In the genomic region with DNA sequence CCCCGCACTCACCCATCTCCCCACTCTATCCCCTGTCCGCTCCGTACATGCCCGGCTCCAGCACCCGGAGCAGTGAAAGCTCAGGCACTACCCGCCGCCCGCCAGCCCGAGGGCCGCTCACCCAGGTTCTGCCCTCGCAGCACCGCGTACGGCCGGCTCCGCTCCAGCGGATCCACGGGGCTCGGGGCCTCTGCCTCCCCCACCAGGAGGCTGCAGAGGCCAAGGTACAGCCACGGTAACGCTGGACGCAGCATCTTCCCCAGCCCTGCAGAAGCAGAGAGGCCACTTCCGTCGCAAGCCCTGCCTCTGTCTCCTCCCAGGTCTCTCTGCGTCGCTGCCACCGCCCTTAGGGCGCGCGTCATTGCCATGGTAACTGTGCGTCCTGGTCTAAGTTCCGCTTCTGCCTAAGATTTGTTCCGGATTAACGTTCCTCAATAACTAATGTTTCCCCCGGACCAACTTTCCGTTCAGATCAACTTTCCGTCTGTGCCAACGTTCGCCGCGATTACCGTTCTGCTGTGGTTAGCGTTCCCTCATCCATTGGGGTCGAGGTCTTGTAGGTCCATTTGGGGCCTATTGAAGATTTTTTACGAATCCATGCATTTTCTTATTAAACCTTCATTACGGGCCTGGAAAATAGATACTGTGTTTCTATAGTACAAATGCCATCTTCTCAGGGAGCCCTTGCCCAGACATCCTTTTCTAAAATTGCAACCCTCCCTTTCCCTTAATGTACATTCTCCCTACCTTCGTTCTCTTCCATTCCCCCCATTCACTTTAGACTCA, we compare ENCODE assay signal across 1 cellular context.
A peak's percentile ranks its signal among the peaks of the same experiment; 100 is the strongest.
TF ChIP-seq lines count a peak whose summit lies in the region.

Gene C12orf76 (minus strand): TSS at position 281 of the 786 bp plus-strand sequence. CDS start 27 bp downstream, at position 254.

TF ChIP-seq in HepG2, 621 proteins besides CTCF, POLR2A, EP300 and RAD21 (continued from another document and continues in another):
- TF ChIP-seq, protein P1, sequence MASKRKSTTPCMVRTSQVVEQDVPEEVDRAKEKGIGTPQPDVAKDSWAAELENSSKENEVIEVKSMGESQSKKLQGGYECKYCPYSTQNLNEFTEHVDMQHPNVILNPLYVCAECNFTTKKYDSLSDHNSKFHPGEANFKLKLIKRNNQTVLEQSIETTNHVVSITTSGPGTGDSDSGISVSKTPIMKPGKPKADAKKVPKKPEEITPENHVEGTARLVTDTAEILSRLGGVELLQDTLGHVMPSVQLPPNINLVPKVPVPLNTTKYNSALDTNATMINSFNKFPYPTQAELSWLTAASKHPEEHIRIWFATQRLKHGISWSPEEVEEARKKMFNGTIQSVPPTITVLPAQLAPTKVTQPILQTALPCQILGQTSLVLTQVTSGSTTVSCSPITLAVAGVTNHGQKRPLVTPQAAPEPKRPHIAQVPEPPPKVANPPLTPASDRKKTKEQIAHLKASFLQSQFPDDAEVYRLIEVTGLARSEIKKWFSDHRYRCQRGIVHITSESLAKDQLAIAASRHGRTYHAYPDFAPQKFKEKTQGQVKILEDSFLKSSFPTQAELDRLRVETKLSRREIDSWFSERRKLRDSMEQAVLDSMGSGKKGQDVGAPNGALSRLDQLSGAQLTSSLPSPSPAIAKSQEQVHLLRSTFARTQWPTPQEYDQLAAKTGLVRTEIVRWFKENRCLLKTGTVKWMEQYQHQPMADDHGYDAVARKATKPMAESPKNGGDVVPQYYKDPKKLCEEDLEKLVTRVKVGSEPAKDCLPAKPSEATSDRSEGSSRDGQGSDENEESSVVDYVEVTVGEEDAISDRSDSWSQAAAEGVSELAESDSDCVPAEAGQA (IDR thresholded peaks at IDR 0.05; ENCODE audit: low read depth), result peak; percentile 72
- TF ChIP-seq, protein P1 (CRISPR knock-in tag; IDR thresholded peaks at IDR 0.05; ENCODE audit: borderline replicate concordance), result no peak
- TF ChIP-seq, protein P2, sequence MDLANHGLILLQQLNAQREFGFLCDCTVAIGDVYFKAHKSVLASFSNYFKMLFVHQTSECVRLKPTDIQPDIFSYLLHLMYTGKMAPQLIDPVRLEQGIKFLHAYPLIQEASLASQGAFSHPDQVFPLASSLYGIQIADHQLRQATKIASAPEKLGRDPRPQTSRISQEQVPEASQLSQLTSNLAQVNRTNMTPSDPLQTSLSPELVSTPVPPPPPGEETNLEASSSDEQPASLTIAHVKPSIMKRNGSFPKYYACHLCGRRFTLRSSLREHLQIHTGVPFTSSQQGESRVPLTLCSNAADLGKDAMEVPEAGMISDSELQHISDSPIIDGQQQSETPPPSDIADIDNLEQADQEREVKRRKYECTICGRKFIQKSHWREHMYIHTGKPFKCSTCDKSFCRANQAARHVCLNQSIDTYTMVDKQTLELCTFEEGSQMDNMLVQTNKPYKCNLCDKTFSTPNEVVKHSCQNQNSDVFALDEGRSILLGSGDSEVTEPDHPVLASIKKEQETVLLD (CRISPR knock-in tag; IDR thresholded peaks at IDR 0.05; ENCODE audit: low read depth), result 0 out of 2 replicates have a peak, but pooled peaks have one; percentile 57
- TF ChIP-seq PHF8 (CRISPR knock-in tag; IDR thresholded peaks at IDR 0.05) (peak; percentile 91), ZNF329 (CRISPR knock-in tag; IDR thresholded peaks at IDR 0.05; ENCODE audit: low read depth) (0 out of 2 replicates have a peak, but pooled peaks have one; percentile 75), MZF1 (CRISPR knock-in tag; IDR thresholded peaks at IDR 0.05; ENCODE audit: borderline replicate concordance) (no peak), TBL1XR1 (IDR thresholded peaks at IDR 0.05; ENCODE audit: borderline replicate concordance, low read length, partially characterized antibody) (peak; percentile 64), PAF1 (CRISPR knock-in tag; IDR thresholded peaks at IDR 0.05) (no peak), ZBED4 (CRISPR knock-in tag; IDR thresholded peaks at IDR 0.05; ENCODE audit: borderline replicate concordance) (0 out of 2 replicates have a peak, but pooled peaks have one; percentile 50), HOMEZ (CRISPR knock-in tag; IDR thresholded peaks at IDR 0.05; ENCODE audit: low read depth) (no peak; the same call in none of the 2 replicates), FOXA1 (IDR thresholded peaks at IDR 0.05) (no peak), FOXA1 (CRISPR knock-in tag; IDR thresholded peaks at IDR 0.05) (peak; percentile 51; the same call in 1 of the 2 replicates), PATZ1 (CRISPR knock-in tag; IDR thresholded peaks at IDR 0.05) (peak; percentile 59; the same call in 1 of the 2 replicates), ZNF546 (CRISPR knock-in tag; conservative IDR thresholded peaks at IDR 0.05) (no peak), NFE2L2 (IDR thresholded peaks at IDR 0.05; ENCODE audit: low read length) (no peak), ZNF335 (CRISPR knock-in tag; IDR thresholded peaks at IDR 0.05) (peak; percentile 73; the same call in 1 of the 2 replicates), ATF6 (CRISPR knock-in tag; conservative IDR thresholded peaks at IDR 0.05) (no peak), ZNF740 (CRISPR knock-in tag; IDR thresholded peaks at IDR 0.05) (peak; percentile 73), ZNF232 (CRISPR knock-in tag; IDR thresholded peaks at IDR 0.05; ENCODE audit: borderline replicate concordance) (0 out of 2 replicates have a peak, but pooled peaks have one; percentile 48), FOXO1 (CRISPR knock-in tag; IDR thresholded peaks at IDR 0.05) (peak; percentile 49; the same call in 1 of the 2 replicates), KAT7 (CRISPR knock-in tag; IDR thresholded peaks at IDR 0.05; ENCODE audit: borderline replicate concordance) (peak; percentile 98), NAIF1 (CRISPR knock-in tag; IDR thresholded peaks at IDR 0.05; ENCODE audit: borderline replicate concordance) (0 out of 2 replicates have a peak, but pooled peaks have one; percentile 67)
- TF ChIP-seq, protein P3, sequence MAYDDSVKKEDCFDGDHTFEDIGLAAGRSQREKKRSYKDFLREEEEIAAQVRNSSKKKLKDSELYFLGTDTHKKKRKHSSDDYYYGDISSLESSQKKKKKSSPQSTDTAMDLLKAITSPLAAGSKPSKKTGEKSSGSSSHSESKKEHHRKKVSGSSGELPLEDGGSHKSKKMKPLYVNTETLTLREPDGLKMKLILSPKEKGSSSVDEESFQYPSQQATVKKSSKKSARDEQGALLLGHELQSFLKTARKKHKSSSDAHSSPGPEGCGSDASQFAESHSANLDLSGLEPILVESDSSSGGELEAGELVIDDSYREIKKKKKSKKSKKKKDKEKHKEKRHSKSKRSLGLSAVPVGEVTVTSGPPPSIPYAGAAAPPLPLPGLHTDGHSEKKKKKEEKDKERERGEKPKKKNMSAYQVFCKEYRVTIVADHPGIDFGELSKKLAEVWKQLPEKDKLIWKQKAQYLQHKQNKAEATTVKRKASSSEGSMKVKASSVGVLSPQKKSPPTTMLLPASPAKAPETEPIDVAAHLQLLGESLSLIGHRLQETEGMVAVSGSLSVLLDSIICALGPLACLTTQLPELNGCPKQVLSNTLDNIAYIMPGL (CRISPR knock-in tag; IDR thresholded peaks at IDR 0.05; ENCODE audit: borderline replicate concordance in 1 of 2, low read depth in 1 of 2), result peak; percentile 91
